Comparison of ENCODE assay signal across 8 cellular contexts in the genomic region with DNA sequence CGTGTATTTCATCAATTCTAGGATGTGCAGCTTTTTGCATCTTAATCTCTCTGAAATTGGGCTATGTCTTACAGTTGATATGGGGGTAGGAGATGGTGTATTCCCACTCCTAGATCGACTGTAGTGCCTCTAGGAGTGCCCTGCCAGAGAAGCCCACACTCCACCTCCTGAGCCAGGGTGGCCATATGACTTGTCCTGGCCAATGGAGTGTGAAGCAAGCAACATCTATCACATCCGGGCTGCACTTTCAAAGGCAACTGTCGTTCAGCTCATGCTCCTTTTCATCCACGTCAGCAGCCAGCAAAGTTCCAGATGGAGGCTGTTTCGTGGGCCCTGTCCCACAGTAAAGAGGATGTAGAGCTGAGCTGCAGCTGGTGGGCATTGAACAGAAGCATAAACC.
DNase-seq lines count a peak whose midpoint lies in the region; ATAC-seq and TF ChIP-seq lines count a peak whose summit lies in the region.

No MANE protein-coding gene starts in this region.

- intact Hi-C loops in colonic mucosa (cut with DNase I): no loop called here
- intact Hi-C loops in vagina (cut with DNase I): loop anchor here (10.0 kb wide), 1 partner anchor 55 kb away; no protein-coding TSS in a partner anchor

- TF ChIP-seq CTCF in GM06990 (IDR thresholded peaks at IDR 0.05; ENCODE audit: insufficient read depth, low read length, poor library complexity, severe bottlenecking) (no peak), colonic mucosa (IDR thresholded peaks at IDR 0.05) (no peak), vagina (IDR thresholded peaks at IDR 0.05) (no peak), WERI-Rb-1 (IDR thresholded peaks at IDR 0.05; ENCODE audit: low read depth, low read length) (no peak)

- H3K4me1 ChIP-seq in colonic mucosa (no peaks in the 10 kb centered on the region), vagina (peaks cover 54% of the 10 kb centered on the region)

- H3K27me3 ChIP-seq in GM06990 (replicated peaks; ENCODE audit: control insufficient read depth, insufficient read depth, low read length): no peaks in the 10 kb centered on the region
- H3K27me3 ChIP-seq in colonic mucosa: no peaks in the 10 kb centered on the region
- no peaks in the 10 kb centered on the region for H3K27me3 ChIP-seq in vagina
- no peaks in the 10 kb centered on the region for H3K27me3 ChIP-seq in WERI-Rb-1 (ENCODE audit: insufficient read depth, low read depth, severe bottlenecking)

- H3K36me3 ChIP-seq in GM06990 (ENCODE audit: control insufficient read depth, insufficient read depth, low read length) (no peaks in the 10 kb centered on the region), colonic mucosa (no peaks in the 10 kb centered on the region), vagina (no peaks in the 10 kb centered on the region), WERI-Rb-1 (no peaks in the 10 kb centered on the region)

- H3K27ac ChIP-seq in colonic mucosa (peak overlapping the region; percentile 53), vagina (peak overlapping the region; percentile 77), WERI-Rb-1 (no peak overlapping the region)

- peak; percentile 88 for ATAC-seq in GM19467 (IDR thresholded peaks at IDR 0.05; ENCODE audit: unreplicated experiment)
- peak; percentile 86 for ATAC-seq in HG03469 (IDR thresholded peaks at IDR 0.05; ENCODE audit: unreplicated experiment)

- H3K4me3 ChIP-seq in GM06990 (replicated peaks; ENCODE audit: low read depth, low read length): no peak overlapping the region
- H3K4me3 ChIP-seq in colonic mucosa: no peak overlapping the region
- no peak overlapping the region for H3K4me3 ChIP-seq in vagina
- H3K4me3 ChIP-seq in WERI-Rb-1 (ENCODE audit: low read depth, low read length): no peak overlapping the region

- no peak for TF ChIP-seq POLR2A in vagina (IDR thresholded peaks at IDR 0.05)

- DNase-seq in GM06990 (ENCODE audit: extremely low read depth, insufficient read length): peak; percentile 72
- DNase-seq in colonic mucosa: no peak
- no peak for DNase-seq in vagina (ENCODE audit: extremely low spot score in 2 of 2)
- no peak for DNase-seq in amygdala (lab: John Stamatoyannopoulos, UW)
- DNase-seq in NCI-H69 (lab: John Stamatoyannopoulos, UW): no peak
- no peak for DNase-seq in WERI-Rb-1

- no peaks in the 10 kb centered on the region for H3K9me3 ChIP-seq in colonic mucosa
- no peaks in the 10 kb centered on the region for H3K9me3 ChIP-seq in vagina
- no peaks in the 10 kb centered on the region for H3K9me3 ChIP-seq in WERI-Rb-1 (ENCODE audit: severe bottlenecking)

- H3K9ac ChIP-seq in colonic mucosa (ENCODE audit: low read depth in 2 of 2, low read length in 2 of 2): no peak overlapping the region
